In the genomic region with DNA sequence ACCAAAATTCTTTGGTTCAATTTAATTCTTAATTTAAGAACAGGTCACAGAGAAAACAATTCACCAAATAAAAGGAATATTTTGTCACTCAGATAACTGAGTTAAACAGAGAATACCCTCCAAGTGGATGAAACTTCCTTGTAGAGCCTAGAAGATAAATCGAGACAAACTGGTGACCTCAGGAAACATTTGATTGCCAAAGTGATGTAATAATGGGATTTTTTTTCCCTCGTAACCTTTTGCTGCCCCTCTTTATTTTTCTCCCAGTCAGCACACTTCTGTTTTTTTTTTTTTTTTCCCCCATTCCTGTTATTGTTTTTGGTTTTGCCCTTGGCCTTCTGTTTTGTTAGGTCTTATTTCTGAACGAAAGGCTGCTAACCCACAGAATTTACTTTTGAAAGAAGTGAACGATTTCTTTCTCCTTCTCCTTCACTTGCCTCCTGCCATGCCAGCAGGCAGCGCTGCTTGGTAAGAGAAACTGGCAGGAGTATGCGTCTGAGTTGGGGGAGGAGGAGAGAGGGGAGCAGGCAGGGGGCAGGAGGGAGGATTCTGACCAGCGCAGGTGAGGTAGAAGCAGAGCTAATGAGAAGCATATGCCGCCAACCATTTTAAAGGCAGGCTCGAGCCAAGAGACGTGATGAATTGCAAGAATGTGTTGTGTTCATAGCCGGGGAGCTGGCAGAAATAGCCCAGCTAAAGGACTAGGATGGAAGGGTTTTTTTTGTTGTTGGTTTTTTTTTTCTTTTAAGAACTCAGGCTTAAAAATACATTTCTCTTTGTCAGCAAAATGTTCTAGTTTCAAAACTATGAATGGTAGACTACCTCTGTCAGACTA, we compare ENCODE assay signal across 9 cellular contexts.
DNase-seq lines count a peak whose midpoint lies in the region; ATAC-seq and TF ChIP-seq lines count a peak whose summit lies in the region.
"Had no signal": no experiment of that assay in that cellular context is flagged by ENCODE, and none has a peak within 500 bp of the region (broad histone marks: within the 10 kb centered on the region; RNA-seq: fewer than 3 reads in every experiment).

No MANE protein-coding gene starts in this region.

- ATAC-seq in GM19452 (IDR thresholded peaks at IDR 0.05; ENCODE audit: unreplicated experiment) = no peak
- ATAC-seq in HG02678 (IDR thresholded peaks at IDR 0.05; ENCODE audit: unreplicated experiment) = no peak

- no peaks in the 10 kb centered on the region for H3K4me1 ChIP-seq in A673 (ENCODE audit: insufficient read depth, low read length, poor library complexity, severe bottlenecking)
- peaks cover 9 to 30% (median 22%) of the 10 kb centered on the region in 4 donors for H3K4me1 ChIP-seq in esophagus muscularis mucosa

- 23% methylated on average over 11 of the region's 11 CpGs for WGBS in esophagus muscularis mucosa

- H3K27me3 ChIP-seq in A673 (replicated peaks; ENCODE audit: insufficient read depth, low read depth, low read length, poor library complexity) = no peaks in the 10 kb centered on the region
- H3K27me3 ChIP-seq in esophagus muscularis mucosa = no peaks in the 10 kb centered on the region

- TF ChIP-seq CTCF in A673 (conservative IDR thresholded peaks at IDR 0.05; ENCODE audit: low read depth, low read length) (0 out of 2 replicates have a peak, but pooled peaks have one; percentile 19), esophagus muscularis mucosa (IDR thresholded peaks at IDR 0.05) (peak; percentile 34 to 58 (median 46))

- POLR2A ChIA-PET in A673 (lab: Charles Lee; ENCODE audit: low non-redundant PET) = no interaction called here

- H3K4me3 ChIP-seq in A673 (ENCODE audit: low read depth, low read length, poor library complexity, severe bottlenecking) (no peak overlapping the region), esophagus muscularis mucosa (peak overlapping the region; percentile 38 to 51 (median 44))

- no peaks in the 10 kb centered on the region for H3K9me3 ChIP-seq in A673 (ENCODE audit: low read depth, low read length, poor library complexity, severe bottlenecking)
- no peaks in the 10 kb centered on the region for H3K9me3 ChIP-seq in esophagus muscularis mucosa

- DNase-seq in A673 (ENCODE audit: low spot score) = no peak
- DNase-seq in NCI-H2227 treated with DMSO at 0.1 percent for 48 hours (lab: John Stamatoyannopoulos, UW) = peak; percentile 51
- no peak for DNase-seq in esophagus muscularis mucosa (ENCODE audit: extremely low spot score)
- peak; percentile 36 for DNase-seq in middle frontal gyrus (ENCODE audit: extremely low spot score, low spot score)
- DNase-seq in SKM-1 treated with dmso at 0.1 percent for 144 hours (lab: John Stamatoyannopoulos, UW; ENCODE audit: unreplicated experiment) = no peak
- DNase-seq in putamen (ENCODE audit: low spot score) = no peak
- DNase-seq: DMS53 had no signal

- H3K27ac ChIP-seq in A673 (ENCODE audit: low read depth, low read length, poor library complexity, severe bottlenecking) (no peak overlapping the region), esophagus muscularis mucosa (replicated peaks in 1 of 4) (peak overlapping the region; percentile 67 to 78 (median 74))

- no peak for TF ChIP-seq EP300 in esophagus muscularis mucosa (IDR thresholded peaks at IDR 0.05)

- TF ChIP-seq POLR2A in esophagus muscularis mucosa (IDR thresholded peaks at IDR 0.05; ENCODE audit: low read depth) = no peak

- CTCF ChIA-PET in A673 (lab: Charles Lee) = no interaction called here

- intact Hi-C loops in A673 (cut with micrococcal nuclease; ENCODE audit: unreplicated experiment) = no loop called here
- intact Hi-C loops in esophagus muscularis mucosa (cut with DNase I) = no loop called here

- H3K36me3 ChIP-seq in A673 (ENCODE audit: insufficient read depth, low read length, poor library complexity, severe bottlenecking) (no peaks in the 10 kb centered on the region), esophagus muscularis mucosa (no peaks in the 10 kb centered on the region)

- BruUV-seq in A673 (replicated peaks; lab: Mats Ljungman, UMichigan) = no TSS peak

Comparison
In these comparisons a context has a peak if more than half of its experiments do, and no peak if none do; other contexts are left out.
1. DNase-seq: peak in NCI-H2227 treated with DMSO at 0.1 percent for 48 hours (single experiment) and middle frontal gyrus (single experiment); none in A673 (single experiment), esophagus muscularis mucosa (single experiment), SKM-1 treated with dmso at 0.1 percent for 144 hours (single experiment) and putamen (single experiment).